Comparison of ENCODE assay signal across 1 cellular context in genomic region chr1:27603962-27604578, GRCh38.
TF ChIP-seq lines count a peak whose summit lies in the region.

AHDC1 (minus strand) TSS chr1:27604144; CDS start chr1:27552115, 52,029 bp downstream.

TF ChIP-seq in HepG2, 621 proteins besides CTCF, POLR2A, EP300 and RAD21 (continued from another document and continues in another):
- TF ChIP-seq THAP7 (CRISPR knock-in tag; IDR thresholded peaks at IDR 0.05) (no peak), ZSCAN5A (CRISPR knock-in tag; IDR thresholded peaks at IDR 0.05; ENCODE audit: borderline replicate concordance) (no peak), CREM (IDR thresholded peaks at IDR 0.05) (no peak), CREM (CRISPR knock-in tag; IDR thresholded peaks at IDR 0.05) (no peak), IKZF1 (IDR thresholded peaks at IDR 0.05) (no peak), ZNF510 (CRISPR knock-in tag; IDR thresholded peaks at IDR 0.05; ENCODE audit: low read depth) (no peak), ESRRA (CRISPR knock-in tag; IDR thresholded peaks at IDR 0.05; ENCODE audit: low read depth) (no peak), RORA (CRISPR knock-in tag; IDR thresholded peaks at IDR 0.05) (no peak), LCORL (IDR thresholded peaks at IDR 0.05) (no peak), LCORL (CRISPR knock-in tag; IDR thresholded peaks at IDR 0.05) (no peak), ZBTB44 (CRISPR knock-in tag; IDR thresholded peaks at IDR 0.05) (no peak), NR2F2 (IDR thresholded peaks at IDR 0.05; ENCODE audit: borderline replicate concordance, low read depth) (no peak), HINFP (CRISPR knock-in tag; IDR thresholded peaks at IDR 0.05; ENCODE audit: low read depth) (no peak), FOXJ3 (CRISPR knock-in tag; IDR thresholded peaks at IDR 0.05; ENCODE audit: borderline replicate concordance) (no peak), AHR (CRISPR knock-in tag; IDR thresholded peaks at IDR 0.05) (no peak), KAT2B (IDR thresholded peaks at IDR 0.05; ENCODE audit: borderline replicate concordance, low read depth, low read length) (no peak), ZNF224 (CRISPR knock-in tag; IDR thresholded peaks at IDR 0.05) (no peak), RBM22 (optimal IDR thresholded peaks at IDR 0.05; ENCODE audit: low read length) (no peak), ZNF770 (CRISPR knock-in tag; IDR thresholded peaks at IDR 0.05) (no peak), ZNF207 (IDR thresholded peaks at IDR 0.05; ENCODE audit: borderline replicate concordance) (no peak), POGZ (CRISPR knock-in tag; IDR thresholded peaks at IDR 0.05) (no peak), KLF12 (CRISPR knock-in tag; IDR thresholded peaks at IDR 0.05; ENCODE audit: borderline replicate concordance) (no peak), ZNF614 (CRISPR knock-in tag; IDR thresholded peaks at IDR 0.05; ENCODE audit: borderline replicate concordance) (no peak), ZNF652 (CRISPR knock-in tag; IDR thresholded peaks at IDR 0.05; ENCODE audit: borderline replicate concordance, low read depth) (no peak), ETS1 (CRISPR knock-in tag; IDR thresholded peaks at IDR 0.05) (no peak), AGO1 (IDR thresholded peaks at IDR 0.05; ENCODE audit: low read depth, low read length, poor library complexity, severe bottlenecking) (no peak), TGIF2 (CRISPR knock-in tag; IDR thresholded peaks at IDR 0.05) (no peak), TFDP2 (CRISPR knock-in tag; IDR thresholded peaks at IDR 0.05) (0 out of 2 replicates have a peak, but pooled peaks have one; percentile 32), SALL2 (CRISPR knock-in tag; IDR thresholded peaks at IDR 0.05) (peak; percentile 53; the same call in 1 of the 2 replicates), THAP11 (CRISPR knock-in tag; IDR thresholded peaks at IDR 0.05) (peak; percentile 96), SUZ12 (IDR thresholded peaks at IDR 0.05; ENCODE audit: low read depth, low read length) (peak; percentile 57; the same call in 1 of the 2 replicates), ZNF781 (CRISPR knock-in tag; IDR thresholded peaks at IDR 0.05; ENCODE audit: borderline replicate concordance, not compliant biosample characterization) (no peak), ZHX1 (CRISPR knock-in tag; IDR thresholded peaks at IDR 0.05; ENCODE audit: low read depth) (no peak), ZNF441 (CRISPR knock-in tag; IDR thresholded peaks at IDR 0.05; ENCODE audit: borderline replicate concordance) (0 out of 2 replicates have a peak, but pooled peaks have one; percentile 35), HOXA3 (CRISPR knock-in tag; IDR thresholded peaks at IDR 0.05) (peak; percentile 64; the same call in 1 of the 2 replicates), ZNF724P (CRISPR knock-in tag; IDR thresholded peaks at IDR 0.05; ENCODE audit: borderline replicate concordance) (no peak), ZMYM3 (CRISPR knock-in tag; IDR thresholded peaks at IDR 0.05) (0 out of 2 replicates have a peak, but pooled peaks have one; percentile 64), ZNF225 (CRISPR knock-in tag; IDR thresholded peaks at IDR 0.05) (no peak), ZC3H4 (CRISPR knock-in tag; IDR thresholded peaks at IDR 0.05; ENCODE audit: borderline replicate concordance) (no peak), CEBPB (IDR thresholded peaks at IDR 0.05; ENCODE audit: borderline replicate concordance, low read depth, low read length) (no peak), SRSF9 (IDR thresholded peaks at IDR 0.05; ENCODE audit: borderline replicate concordance, insufficient read depth, low read depth, low read length, poor library complexity, severe bottlenecking) (no peak), DPF2 (CRISPR knock-in tag; IDR thresholded peaks at IDR 0.05; ENCODE audit: borderline replicate concordance, low read depth) (no peak), KDM1A (CRISPR knock-in tag; IDR thresholded peaks at IDR 0.05) (no peak), YEATS2 (CRISPR knock-in tag; IDR thresholded peaks at IDR 0.05; ENCODE audit: borderline replicate concordance) (no peak), STAT6 (CRISPR knock-in tag; IDR thresholded peaks at IDR 0.05; ENCODE audit: borderline replicate concordance) (no peak), CENPT (CRISPR knock-in tag; IDR thresholded peaks at IDR 0.05; ENCODE audit: low read depth) (no peak), ARHGAP35 (CRISPR knock-in tag; IDR thresholded peaks at IDR 0.05; ENCODE audit: borderline replicate concordance) (0 out of 2 replicates have a peak, but pooled peaks have one; percentile 42), STAG1 (CRISPR knock-in tag; IDR thresholded peaks at IDR 0.05) (peak; percentile 34; the same call in 1 of the 2 replicates), ZNF850 (CRISPR knock-in tag; conservative IDR thresholded peaks at IDR 0.05) (no peak), PHF21A (CRISPR knock-in tag; IDR thresholded peaks at IDR 0.05) (0 out of 2 replicates have a peak, but pooled peaks have one; percentile 3), YY1 (IDR thresholded peaks at IDR 0.05; ENCODE audit: insufficient read depth, insufficient replicate concordance, low read depth, low read length) (peak; percentile 63), SNAPC2 (CRISPR knock-in tag; IDR thresholded peaks at IDR 0.05) (no peak), ZNF101 (CRISPR knock-in tag; IDR thresholded peaks at IDR 0.05; ENCODE audit: borderline replicate concordance, low read depth) (no peak), SMARCE1 (IDR thresholded peaks at IDR 0.05; ENCODE audit: borderline replicate concordance) (no peak), HOXA7 (CRISPR knock-in tag; IDR thresholded peaks at IDR 0.05) (no peak), GATAD2A (CRISPR knock-in tag; IDR thresholded peaks at IDR 0.05) (no peak), SPEN (CRISPR knock-in tag; IDR thresholded peaks at IDR 0.05; ENCODE audit: low read depth) (no peak; the same call in 1 of the 2 replicates), ZNF782 (CRISPR knock-in tag; IDR thresholded peaks at IDR 0.05; ENCODE audit: borderline replicate concordance) (no peak)
